Comparison of ENCODE assay signal across 1 cellular context in the genomic region with DNA sequence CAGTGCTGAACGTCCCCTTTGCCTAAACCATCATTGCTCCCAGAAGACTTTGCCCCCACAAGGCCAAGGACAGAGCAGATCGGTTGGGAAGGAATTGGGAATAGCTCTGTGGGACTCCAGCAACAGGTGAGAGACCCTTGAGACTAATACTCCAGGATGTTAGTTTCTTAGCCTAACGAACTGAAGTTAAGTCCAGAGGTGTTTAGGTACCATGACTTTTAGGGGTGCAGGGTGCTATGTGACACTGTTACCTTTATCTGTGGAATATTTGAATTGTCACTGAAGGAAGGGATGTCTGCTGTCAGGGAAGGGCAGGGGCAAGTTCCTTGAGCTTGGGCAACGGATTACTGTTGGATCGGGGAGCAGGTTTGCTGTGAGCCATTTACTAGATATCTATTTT.
TF ChIP-seq lines count a peak whose summit lies in the region.

No MANE protein-coding gene starts in this region.

TF ChIP-seq in GM23338, 12 proteins besides CTCF, POLR2A, EP300 and RAD21 (continued from another document):
- TF ChIP-seq, protein P1, sequence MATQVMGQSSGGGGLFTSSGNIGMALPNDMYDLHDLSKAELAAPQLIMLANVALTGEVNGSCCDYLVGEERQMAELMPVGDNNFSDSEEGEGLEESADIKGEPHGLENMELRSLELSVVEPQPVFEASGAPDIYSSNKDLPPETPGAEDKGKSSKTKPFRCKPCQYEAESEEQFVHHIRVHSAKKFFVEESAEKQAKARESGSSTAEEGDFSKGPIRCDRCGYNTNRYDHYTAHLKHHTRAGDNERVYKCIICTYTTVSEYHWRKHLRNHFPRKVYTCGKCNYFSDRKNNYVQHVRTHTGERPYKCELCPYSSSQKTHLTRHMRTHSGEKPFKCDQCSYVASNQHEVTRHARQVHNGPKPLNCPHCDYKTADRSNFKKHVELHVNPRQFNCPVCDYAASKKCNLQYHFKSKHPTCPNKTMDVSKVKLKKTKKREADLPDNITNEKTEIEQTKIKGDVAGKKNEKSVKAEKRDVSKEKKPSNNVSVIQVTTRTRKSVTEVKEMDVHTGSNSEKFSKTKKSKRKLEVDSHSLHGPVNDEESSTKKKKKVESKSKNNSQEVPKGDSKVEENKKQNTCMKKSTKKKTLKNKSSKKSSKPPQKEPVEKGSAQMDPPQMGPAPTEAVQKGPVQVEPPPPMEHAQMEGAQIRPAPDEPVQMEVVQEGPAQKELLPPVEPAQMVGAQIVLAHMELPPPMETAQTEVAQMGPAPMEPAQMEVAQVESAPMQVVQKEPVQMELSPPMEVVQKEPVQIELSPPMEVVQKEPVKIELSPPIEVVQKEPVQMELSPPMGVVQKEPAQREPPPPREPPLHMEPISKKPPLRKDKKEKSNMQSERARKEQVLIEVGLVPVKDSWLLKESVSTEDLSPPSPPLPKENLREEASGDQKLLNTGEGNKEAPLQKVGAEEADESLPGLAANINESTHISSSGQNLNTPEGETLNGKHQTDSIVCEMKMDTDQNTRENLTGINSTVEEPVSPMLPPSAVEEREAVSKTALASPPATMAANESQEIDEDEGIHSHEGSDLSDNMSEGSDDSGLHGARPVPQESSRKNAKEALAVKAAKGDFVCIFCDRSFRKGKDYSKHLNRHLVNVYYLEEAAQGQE (IDR thresholded peaks at IDR 0.05; ENCODE audit: unreplicated experiment), result no peak
- no peak for TF ChIP-seq ETS1 (IDR thresholded peaks at IDR 0.05)
- no peak for TF ChIP-seq CREB1 (CRISPR knock-in tag; IDR thresholded peaks at IDR 0.05; ENCODE audit: low read depth)
- TF ChIP-seq STAT1 (IDR thresholded peaks at IDR 0.05; ENCODE audit: unreplicated experiment), result no peak
- no peak for TF ChIP-seq JUNB (IDR thresholded peaks at IDR 0.05; ENCODE audit: unreplicated experiment)
- TF ChIP-seq ZNF331 (CRISPR knock-in tag; IDR thresholded peaks at IDR 0.05; ENCODE audit: low read depth), result no peak
- TF ChIP-seq NANOG (IDR thresholded peaks at IDR 0.05; ENCODE audit: borderline replicate concordance), result no peak
